In genomic region chr5:157137691-157138090, GRCh38 we compare ENCODE assay signal across 20 cellular contexts. TPM values are rescaled to one million over a fixed set of nuclear protein-coding genes. Genes with fewer than 3 reads are reported as not detected.
"Had no signal": no experiment of that assay in that cellular context is flagged by ENCODE, and none has a peak within 500 bp of the region (broad histone marks: within the 10 kb centered on the region; RNA-seq: fewer than 3 reads in every experiment).

No MANE protein-coding gene starts in this region.

- H3K27me3 ChIP-seq: pancreas, tibial artery, vagina had no signal

- H3K36me3 ChIP-seq: pancreas had no signal

- H3K9me3 Mint-ChIP-seq: naive B cell; stimulated activated memory B cell treated with anti-CD40 and anti-IgM and Interleukin-4, amounts not matched to agents 10 μg/mL and 1 μg/mL and 100 μg/mL, for 72 hours had no signal

- H3K27ac Mint-ChIP-seq: activated CD4-positive, alpha-beta T cell treated with anti-CD3 and anti-CD28 coated beads, Interleukin-2, amount 10 ng/mL, durations not matched to agents 7 days and 5 days; brain; naive B cell; stimulated activated memory B cell treated with anti-CD40 and anti-IgM and Interleukin-4, amounts not matched to agents 10 μg/mL and 1 μg/mL and 100 μg/mL, for 72 hours had no signal

- H3K4me3 ChIP-seq: pancreas, tibial artery, vagina had no signal

- H3K27ac ChIP-seq: pancreas, tibial artery, vagina had no signal

- FAIRE-seq: endothelial cell of umbilical vein, keratinocyte, pancreas, TTC549 had no signal

- H3K4me3 Mint-ChIP-seq: activated CD4-positive, alpha-beta T cell treated with anti-CD3 and anti-CD28 coated beads, Interleukin-2, amount 10 ng/mL, durations not matched to agents 7 days and 5 days; brain; stimulated activated memory B cell treated with anti-CD40 and anti-IgM and Interleukin-4, amounts not matched to agents 10 μg/mL and 1 μg/mL and 100 μg/mL, for 72 hours had no signal

- H3K9me3 ChIP-seq: pancreas, tibial artery, vagina had no signal

- H3K27me3 Mint-ChIP-seq: activated CD4-positive, alpha-beta T cell treated with anti-CD3 and anti-CD28 coated beads, Interleukin-2, amount 10 ng/mL, durations not matched to agents 7 days and 5 days; brain; naive B cell; stimulated activated memory B cell treated with anti-CD40 and anti-IgM and Interleukin-4, amounts not matched to agents 10 μg/mL and 1 μg/mL and 100 μg/mL, for 72 hours had no signal

- DNase-seq: activated CD4-positive, alpha-beta T cell treated with anti-CD3 and anti-CD28 coated beads, Interleukin-2, amount 10 ng/mL, durations not matched to agents 7 days and 5 days; activated CD4-positive, CD25-positive, alpha-beta regulatory T cell; activated effector memory CD4-positive, alpha-beta T cell treated with Interleukin-2 at 50 U/mL for 16 hours; amygdala; effector CD8-positive, alpha-beta T cell; naive B cell; pancreas; stimulated activated CD4-positive, alpha-beta T cell treated with anti-CD3 and anti-CD28 coated beads, Interleukin-2, amount 100 ng/mL, for 48 hours; tibial artery had no signal

RNA-seq across cellular contexts. Expression of gene GARIN3, which starts 28.4 kb away (rescaled TPM):
- total RNA-seq: activated CD4-positive, alpha-beta T cell treated with anti-CD3 and anti-CD28 coated beads, Interleukin-2, amount 10 ng/mL, durations not matched to agents 7 days and 5 days; endothelial cell of umbilical vein; fibroblast of lung; left lobe of liver; lung microvascular endothelial cell; mononuclear cell; pancreas; T-helper 2 cell treated with Interferon-gamma antibody and Interleukin-4, amounts not matched to agents 100 ng/mL and 5 ng/mL, for 36 hours; vagina had no signal
- polyA plus RNA-seq: endothelial cell of umbilical vein, fibroblast of lung, keratinocyte, pancreas had no signal

RNA-seq across cellular contexts. Expression of gene HAVCR2, which starts 28.8 kb away (rescaled TPM):
- total RNA-seq: endothelial cell of umbilical vein, lung microvascular endothelial cell had no signal
- polyA plus RNA-seq: endothelial cell of umbilical vein had no signal

RNA-seq across cellular contexts. Expression of gene ITK, which starts 42.9 kb away (rescaled TPM):
- total RNA-seq: endothelial cell of umbilical vein, lung microvascular endothelial cell had no signal
- polyA plus RNA-seq: endothelial cell of umbilical vein, fibroblast of lung, keratinocyte had no signal
